In genomic region chr3:16322189-16322588, GRCh38 we compare ENCODE assay signal across 23 cellular contexts. TPM values are rescaled to one million over a fixed set of nuclear protein-coding genes. Genes with fewer than 3 reads are reported as not detected.
DNase-seq lines count a peak whose midpoint lies in the region; ATAC-seq and TF ChIP-seq lines count a peak whose summit lies in the region.
"Had no signal": no experiment of that assay in that cellular context is flagged by ENCODE, and none has a peak within 500 bp of the region (broad histone marks: within the 10 kb centered on the region; RNA-seq: fewer than 3 reads in every experiment).

No MANE protein-coding gene starts in this region.

- H4K20me1 ChIP-seq in mammary epithelial cell (ENCODE audit: insufficient read depth, low read length): no peaks in the 10 kb centered on the region

- H3K4me1 ChIP-seq in mammary epithelial cell (ENCODE audit: insufficient read depth, low read length) (no peaks in the 10 kb centered on the region), breast epithelium (no peaks in the 10 kb centered on the region)
- H3K4me1 ChIP-seq: testis had no signal

- intact Hi-C loops in mammary epithelial cell (cut with micrococcal nuclease): no loop called here
- intact Hi-C loops in breast epithelium (cut with DNase I; ENCODE audit: low total_unique reads): no loop called here

- H3K4me3 Mint-ChIP-seq in HFFc6: no peak overlapping the region
- H3K4me3 Mint-ChIP-seq in activated naive CD8-positive, alpha-beta T cell treated with anti-CD3 and anti-CD28 coated beads, Interleukin-2, amount 10 ng/mL, durations not matched to agents 7 days and 5 days: no peak overlapping the region
- H3K4me3 Mint-ChIP-seq: naive B cell; T-helper 1 cell treated with Interleukin-12 subunit alpha and Interleukin-12 subunit beta and Interleukin-4 antibody, amounts not matched to agents 30 μg/mL and 1 μg/mL, for 36 hours had no signal

- no peak for ATAC-seq in activated naive CD8-positive, alpha-beta T cell treated with anti-CD3 and anti-CD28 coated beads, Interleukin-2, amount 10 ng/mL, durations not matched to agents 7 days and 5 days (ENCODE audit: low read depth)
- no peak for ATAC-seq in activated CD4-positive, CD25-positive, alpha-beta regulatory T cell treated with anti-CD3 and anti-CD28 coated beads, Interleukin-2, amount 50 U/mL, for 24 hours
- ATAC-seq: GM12878, HCT116 had no signal

- DNase-seq in mammary epithelial cell (peak; percentile 3), breast epithelium (ENCODE audit: low spot score in 2 of 2) (no peak), HFFc6 (no peak), renal cortical epithelial cell (ENCODE audit: low read depth) (peak; percentile 36), T-helper 1 cell (no peak), NCI-H1417 (lab: John Stamatoyannopoulos, UW) (no peak)
- DNase-seq in activated naive CD8-positive, alpha-beta T cell treated with anti-CD3 and anti-CD28 coated beads, Interleukin-2, amount 10 ng/mL, durations not matched to agents 7 days and 5 days: no peak
- DNase-seq: effector memory CD4-positive, alpha-beta T cell; GDM1; heart right ventricle; KG1; naive B cell; NCI-H1048; NCI-H2107; NCI-H526 treated with DMSO at 0.1 percent for 48 hours; SHP77 treated with DMSO at 0.1 percent for 48 hours; stimulated activated CD4-positive, alpha-beta T cell treated with anti-CD3 and anti-CD28 coated beads, Interleukin-4, amount 100 ng/mL, for 1 hour; testis had no signal

- CTCF ChIA-PET in mammary epithelial cell (lab: Charles Lee; ENCODE audit: low non-redundant PET): no interaction called here

- no peaks in the 10 kb centered on the region for H3K9me3 Mint-ChIP-seq in HFFc6
- no peaks in the 10 kb centered on the region for H3K9me3 Mint-ChIP-seq in activated naive CD8-positive, alpha-beta T cell treated with anti-CD3 and anti-CD28 coated beads, Interleukin-2, amount 10 ng/mL, durations not matched to agents 7 days and 5 days
- H3K9me3 Mint-ChIP-seq: naive B cell; T-helper 1 cell treated with Interleukin-12 subunit alpha and Interleukin-12 subunit beta and Interleukin-4 antibody, amounts not matched to agents 30 μg/mL and 1 μg/mL, for 36 hours had no signal

- H3K4me2 ChIP-seq in mammary epithelial cell (ENCODE audit: insufficient read depth, low read depth, low read length): no peak overlapping the region

- BruUV-seq in mammary epithelial cell (replicated peaks; lab: Mats Ljungman, UMichigan): no TSS peak

- H3K27ac ChIP-seq in mammary epithelial cell (ENCODE audit: insufficient read depth, low read depth, low read length) (no peak overlapping the region), breast epithelium (no peak overlapping the region)
- H3K27ac ChIP-seq: skin epidermis, testis had no signal

- H3K36me3 Mint-ChIP-seq in HFFc6 (ENCODE audit: low read depth): peaks cover 19% of the 10 kb centered on the region; the same call in 1 of the 2 replicates
- peaks cover 45% of the 10 kb centered on the region for H3K36me3 Mint-ChIP-seq in activated naive CD8-positive, alpha-beta T cell treated with anti-CD3 and anti-CD28 coated beads, Interleukin-2, amount 10 ng/mL, durations not matched to agents 7 days and 5 days

- H3K4me1 Mint-ChIP-seq in HFFc6 (ENCODE audit: low read depth): peaks cover 11% of the 10 kb centered on the region
- H3K4me1 Mint-ChIP-seq in activated naive CD8-positive, alpha-beta T cell treated with anti-CD3 and anti-CD28 coated beads, Interleukin-2, amount 10 ng/mL, durations not matched to agents 7 days and 5 days: peaks cover 47% of the 10 kb centered on the region

- TF ChIP-seq CTCF in mammary epithelial cell (conservative IDR thresholded peaks at IDR 0.05 in 1 of 2, IDR thresholded peaks at IDR 0.05 in 1 of 2; ENCODE audit: extremely low read depth in 1 of 2, insufficient read depth in 1 of 2, low read depth in 1 of 2, low read length in 2 of 2) (no peak), breast epithelium (IDR thresholded peaks at IDR 0.05) (no peak), HFFc6 (IDR thresholded peaks at IDR 0.05) (0 out of 2 replicates have a peak, but pooled peaks have one; percentile 8)

- H3K27me3 ChIP-seq in mammary epithelial cell (ENCODE audit: insufficient read depth, low read length) (no peaks in the 10 kb centered on the region), breast epithelium (no peaks in the 10 kb centered on the region)
- H3K27me3 ChIP-seq: heart right ventricle, testis had no signal

- TF ChIP-seq POLR2A in breast epithelium (IDR thresholded peaks at IDR 0.05): no peak

- H3K4me3 ChIP-seq in mammary epithelial cell (replicated peaks in 1 of 3; ENCODE audit: insufficient read depth in 1 of 3, low read depth in 2 of 3, low read length in 3 of 3) (no peak overlapping the region), breast epithelium (no peak overlapping the region)
- H3K4me3 ChIP-seq: GM12878, heart right ventricle, skin epidermis, testis had no signal

- no peak overlapping the region for H3K9ac ChIP-seq in mammary epithelial cell (ENCODE audit: insufficient read depth, low read length)

- H3K36me3 ChIP-seq in mammary epithelial cell (ENCODE audit: insufficient read depth, low read length) (no peaks in the 10 kb centered on the region), breast epithelium (no peaks in the 10 kb centered on the region)

- H3K9me3 ChIP-seq in mammary epithelial cell (replicated peaks; ENCODE audit: insufficient read depth, low read length): no peaks in the 10 kb centered on the region
- H3K9me3 ChIP-seq in breast epithelium: no peaks in the 10 kb centered on the region
- H3K9me3 ChIP-seq: heart right ventricle, testis had no signal

- in situ Hi-C loops in mammary epithelial cell (cut with MboI; ENCODE audit: low sequenced_read_pairs in 2 of 2): no loop called here

- no peak overlapping the region for H3K27ac Mint-ChIP-seq in HFFc6
- peak overlapping the region; percentile 68 for H3K27ac Mint-ChIP-seq in activated naive CD8-positive, alpha-beta T cell treated with anti-CD3 and anti-CD28 coated beads, Interleukin-2, amount 10 ng/mL, durations not matched to agents 7 days and 5 days

- H3K79me2 ChIP-seq in mammary epithelial cell (ENCODE audit: insufficient read depth, low read length): no peaks in the 10 kb centered on the region

- H3K27me3 Mint-ChIP-seq in HFFc6 (ENCODE audit: insufficient read depth): peaks cover 5% of the 10 kb centered on the region
- no peaks in the 10 kb centered on the region for H3K27me3 Mint-ChIP-seq in activated naive CD8-positive, alpha-beta T cell treated with anti-CD3 and anti-CD28 coated beads, Interleukin-2, amount 10 ng/mL, durations not matched to agents 7 days and 5 days
- H3K27me3 Mint-ChIP-seq: naive B cell had no signal

- 29% methylated on average over 4 of the region's 5 CpGs for WGBS in mammary epithelial cell (ENCODE audit: low coverage, missing lambda C conversion rate)

- H2AFZ ChIP-seq in mammary epithelial cell (ENCODE audit: low read depth, low read length): no peak overlapping the region

- dilution Hi-C loops in mammary epithelial cell (cut with HindIII; ENCODE audit: low sequenced_read_pairs): loop anchor here (25.0 kb wide), 1 partner anchor 215 kb away; no protein-coding TSS in a partner anchor

- POLR2A ChIA-PET in activated naive CD8-positive, alpha-beta T cell treated with anti-CD3 and anti-CD28 coated beads, Interleukin-2, amount 10 ng/mL, durations not matched to agents 7 days and 5 days (lab: Charles Lee): interaction anchor here (0.7 to 2.2 kb wide), 4 partner anchors 16 to 190 kb away, joined by 3 to 6 read pairs (median 5); no protein-coding TSS in a partner anchor

RNA-seq across cellular contexts. Expression of gene OXNAD1, which starts 57.2 kb away (rescaled TPM):
- total RNA-seq in mammary epithelial cell: 10 to 100 TPM; 11.3 to 13.7 TPM
- 8.4 TPM for polyA plus RNA-seq in mammary epithelial cell
- 16.7 TPM for polyA minus RNA-seq in mammary epithelial cell
- 10 to 100 TPM; 13.1 to 22.8 (median 15.7) TPM for total RNA-seq in breast epithelium
- 1 to 10 TPM; 6.4 to 8.7 (median 8.1) TPM for total RNA-seq in HFFc6 (2021; fragmentation: NEBNext Ultra II Directional; extraction: Animal tissue kit (Norgen Biotek cat#: 25700))
- total RNA-seq in activated naive CD8-positive, alpha-beta T cell treated with anti-CD3 and anti-CD28 coated beads, Interleukin-2, amount 10 ng/mL, durations not matched to agents 7 days and 5 days: 10 to 100 TPM; 76.8 to 77.1 TPM
- 16.5 and 18.5 TPM in 2 replicates for total RNA-seq in renal cortical epithelial cell

RNA-seq across cellular contexts. Expression of gene DPH3, which starts 57.4 kb away (rescaled TPM):
- total RNA-seq in mammary epithelial cell: 10 to 100 TPM; 16.3 to 27.8 TPM
- 10.2 TPM for polyA plus RNA-seq in mammary epithelial cell
- 2.6 TPM for polyA minus RNA-seq in mammary epithelial cell
- total RNA-seq in breast epithelium: 10 to 100 TPM; 17.7 to 33.6 (median 21.0) TPM
- total RNA-seq in HFFc6 (2021; fragmentation: NEBNext Ultra II Directional; extraction: Animal tissue kit (Norgen Biotek cat#: 25700)): 10 to 100 TPM; 35.5 to 49.8 (median 44.3) TPM
- total RNA-seq in activated naive CD8-positive, alpha-beta T cell treated with anti-CD3 and anti-CD28 coated beads, Interleukin-2, amount 10 ng/mL, durations not matched to agents 7 days and 5 days: 10 to 100 TPM; 12.1 to 14.9 TPM
- total RNA-seq in renal cortical epithelial cell: 24.7 and 37.5 TPM in 2 replicates

Comparison
In these comparisons a context has a peak if more than half of its experiments do, and no peak if none do; other contexts are left out.
1. DNase-seq: peak in mammary epithelial cell (single experiment) and renal cortical epithelial cell (single experiment); none in breast epithelium (0 of 2), HFFc6 (single experiment), activated naive CD8-positive, alpha-beta T cell treated with anti-CD3 and anti-CD28 coated beads, Interleukin-2, amount 10 ng/mL, durations not matched to agents 7 days and 5 days (single experiment), T-helper 1 cell (0 of 5) and NCI-H1417 (0 of 3).